1 cellular context compared by ENCODE assay signal in genomic region chr22:40560551-40560950, GRCh38.
TF ChIP-seq lines count a peak whose summit lies in the region.

No MANE protein-coding gene starts in this region.

TF ChIP-seq in WTC11, 78 proteins besides CTCF, POLR2A, EP300 and RAD21 (continued from another document):
- no peak for TF ChIP-seq ARID4B (CRISPR knock-in tag; IDR thresholded peaks at IDR 0.05; ENCODE audit: borderline replicate concordance)
- TF ChIP-seq HMGXB4 (CRISPR knock-in tag; IDR thresholded peaks at IDR 0.05) = no peak
- TF ChIP-seq CBFB (CRISPR knock-in tag; IDR thresholded peaks at IDR 0.05; ENCODE audit: low read depth) = no peak
- no peak for TF ChIP-seq MLX (CRISPR knock-in tag; IDR thresholded peaks at IDR 0.05)
- TF ChIP-seq PRDM15 (CRISPR knock-in tag; IDR thresholded peaks at IDR 0.05) = no peak
- no peak for TF ChIP-seq AFF4 (CRISPR knock-in tag; IDR thresholded peaks at IDR 0.05; ENCODE audit: borderline replicate concordance)
- TF ChIP-seq AR (CRISPR knock-in tag; IDR thresholded peaks at IDR 0.05) = no peak
TF ChIP-seq in WTC11: peak in this region for 0.
